ENCODE assay signal across 8 cellular contexts in genomic region chr6:12605888-12606345, GRCh38.
DNase-seq lines count a peak whose midpoint lies in the region; ATAC-seq, FAIRE-seq and TF ChIP-seq lines count a peak whose summit lies in the region.

No MANE protein-coding gene starts in this region.

- BruUV-seq in GM12878 (replicated peaks; lab: Mats Ljungman, UMichigan) = no TSS peak

- H3K36me3 ChIP-seq in GM12878 (ENCODE audit: control insufficient read depth in 2 of 2, insufficient read depth in 2 of 2, low read length in 1 of 2) = no peaks in the 10 kb centered on the region

- POLR2A ChIA-PET in RWPE1 (lab: Yijun Ruan, JAX; ENCODE audit: low non-redundant PET) (no interaction called here), GM12878 (lab: Charles Lee) (interaction anchor here (0.6 to 4.4 kb wide), 5 partner anchors 249 to 951 kb away, joined by 3 to 27 read pairs (median 5); partner anchors contain the start of gene EDN1)

- no peak overlapping the region for H3K9ac ChIP-seq in GM12878 (ENCODE audit: control insufficient read depth, insufficient read depth, low read length)

- whole genome bisulfite sequencing in GM12878 (ENCODE audit: insufficient coverage, insufficient replicate concordance, low lambda C conversion rate, missing lambda C conversion rate) = 2% methylated on average over 7 of the region's 7 CpGs

- peak overlapping the region; percentile 89 for H2AFZ ChIP-seq in GM12878 (ENCODE audit: control insufficient read depth, low read depth, low read length)

- peak; percentile 57 for FAIRE-seq in GM12878 (lab: Jason Lieb, UNC)
- peak; percentile 75 for FAIRE-seq in islet of Langerhans (lab: Jason Lieb, UNC)

- intact Hi-C loops in GM12878 (cut with micrococcal nuclease; ENCODE audit: unreplicated experiment) = loop anchor here (1.0 to 10.0 kb wide), 5 partner anchors 593 to 988 kb away; no protein-coding TSS in a partner anchor

- TF ChIP-seq POLR2A in GM12878 (IDR thresholded peaks at IDR 0.05; ENCODE audit: low read depth, low read length) = no peak

- SMC1A ChIA-PET in GM12878 (lab: Charles Lee; ENCODE audit: uncharacterized antibody, unreplicated experiment) = interaction anchor here (0.7 to 11.1 kb wide), 35 partner anchors 10 to 1030 kb away, joined by 3 to 382 read pairs (median 5); partner anchors contain the start of gene EDN1

- H4K20me1 ChIP-seq in GM12878 (ENCODE audit: control insufficient read depth, insufficient read depth) = no peaks in the 10 kb centered on the region

- peak; percentile 66 for TF ChIP-seq CTCF in LNCAP (IDR thresholded peaks at IDR 0.05)
- peak; percentile 78 for TF ChIP-seq CTCF in RWPE1 (conservative IDR thresholded peaks at IDR 0.05; ENCODE audit: low read depth)
- peak; percentile 70 to 87 (median 80); a peak in 5 of 6 replicates for TF ChIP-seq CTCF in GM12878 (IDR thresholded peaks at IDR 0.05 in 2 of 3, conservative IDR thresholded peaks at IDR 0.05 in 1 of 3; ENCODE audit: control insufficient read depth in 2 of 3, extremely low read depth in 1 of 3, insufficient read depth in 1 of 3, low read depth in 3 of 3, low read length in 3 of 3)

- RAD21 ChIA-PET in GM12878 (lab: Charles Lee; ENCODE audit: unreplicated experiment) = interaction anchor here (0.6 to 11.7 kb wide), 33 partner anchors 10 to 1489 kb away, joined by 3 to 384 read pairs (median 4); partner anchors contain the start of gene EDN1

- H3K4me3 ChIP-seq in GM08714 (ENCODE audit: low read length) = peak overlapping the region; percentile 63; the same call in 1 of the 2 replicates
- 0 out of 2 replicates have a peak overlapping the region, but pooled peaks have one; percentile 28 for H3K4me3 ChIP-seq in GM12878

- H3K4me1 ChIP-seq in GM12878 (ENCODE audit: control insufficient read depth, insufficient read depth, low read length) = peaks cover 46% of the 10 kb centered on the region

- peak; percentile 80 for TF ChIP-seq RAD21 in GM12878 (IDR thresholded peaks at IDR 0.05; ENCODE audit: insufficient read depth, low read depth, low read length)

- H3K79me2 ChIP-seq in GM12878 (ENCODE audit: control insufficient read depth, insufficient read depth, low read length) = no peaks in the 10 kb centered on the region

- no peak overlapping the region for H3K27ac ChIP-seq in RWPE1
- peak overlapping the region; percentile 41 for H3K27ac ChIP-seq in GM12878 (ENCODE audit: control insufficient read depth, insufficient read depth)

- peak; percentile 48 for ATAC-seq in GM21723 (IDR thresholded peaks at IDR 0.05; ENCODE audit: unreplicated experiment)
- ATAC-seq in GM12878 = peak; percentile 66

- H3K9me3 ChIP-seq in GM12878 (replicated peaks; ENCODE audit: control insufficient read depth, insufficient read depth, low read length) = no peaks in the 10 kb centered on the region

- DNase-seq in RWPE1 (ENCODE audit: low spot score) (peak; percentile 60), GM12878 (ENCODE audit: low read depth, low spot score) (peak; percentile 90), epidermal melanocyte (ENCODE audit: insufficient read length, low spot score) (no peak)
- peak; percentile 31 to 35 for DNase-seq in stimulated activated CD4-positive, alpha-beta T cell treated with anti-CD3 and anti-CD28 coated beads, Interleukin-2, amount 100 ng/mL, for 24 hours

- H3K27me3 ChIP-seq in GM12878 (replicated peaks in 1 of 2; ENCODE audit: control insufficient read depth in 2 of 2, insufficient read depth in 2 of 2, low read length in 1 of 2) = no peaks in the 10 kb centered on the region

- peak overlapping the region; percentile 74 for H3K4me2 ChIP-seq in GM12878 (ENCODE audit: control insufficient read depth, insufficient read depth)

- in situ Hi-C loops in GM12878 (cut with MboI) = loop anchor here (5.0 to 10.0 kb wide), 6 partner anchors 249 to 1019 kb away; partner anchors contain the start of gene HIVEP1

- TF ChIP-seq EP300 in GM12878 (IDR thresholded peaks at IDR 0.05; ENCODE audit: borderline replicate concordance in 1 of 2, control insufficient read depth in 1 of 2, low read depth in 2 of 2, low read length in 2 of 2) = peak in 1 of 2 experiments; percentile 64; a peak in 2 of 4 replicates

- CTCF ChIA-PET in RWPE1 (lab: Yijun Ruan, JAX) = interaction anchor here (0.7 to 2.9 kb wide), 4 partner anchors 9 to 316 kb away, joined by 3 to 14 read pairs (median 4); partner anchors contain the start of gene EDN1
- CTCF ChIA-PET in GM12878 (lab: Yijun Ruan, JAX) = interaction anchor here (0.5 to 12.4 kb wide), 46 partner anchors 10 to 1024 kb away, joined by 3 to 403 read pairs (median 4); partner anchors contain the start of gene EDN1

TF ChIP-seq in GM12878, 131 proteins besides CTCF, POLR2A, EP300 and RAD21 (continues in another document):
- TF ChIP-seq ASH2L (IDR thresholded peaks at IDR 0.05; ENCODE audit: borderline replicate concordance, low read depth) (no peak), BHLHE40 (IDR thresholded peaks at IDR 0.05; ENCODE audit: borderline replicate concordance in 1 of 2, low read depth in 2 of 2, low read length in 1 of 2) (peak; percentile 8 to 36; a peak in 2 of 4 replicates), RAD51 (IDR thresholded peaks at IDR 0.05) (peak; percentile 65), FOXM1 (IDR thresholded peaks at IDR 0.05; ENCODE audit: low read depth, low read length) (peak; percentile 78), ZNF217 (IDR thresholded peaks at IDR 0.05) (peak; percentile 67; the same call in 1 of the 2 replicates), PAX5 (IDR thresholded peaks at IDR 0.05; ENCODE audit: borderline replicate concordance, low read depth, low read length) (0 out of 2 replicates have a peak, but pooled peaks have one; percentile 11), LARP7 (IDR thresholded peaks at IDR 0.05) (no peak), TCF12 (IDR thresholded peaks at IDR 0.05; ENCODE audit: low read depth, low read length) (0 out of 2 replicates have a peak, but pooled peaks have one; percentile 10), ZNF274 (IDR thresholded peaks at IDR 0.05; ENCODE audit: insufficient read depth, insufficient read length) (no peak), ZBTB40 (IDR thresholded peaks at IDR 0.05; ENCODE audit: borderline replicate concordance) (no peak), SMC3 (IDR thresholded peaks at IDR 0.05; ENCODE audit: borderline replicate concordance, low read length) (peak; percentile 83), RFX5 (IDR thresholded peaks at IDR 0.05; ENCODE audit: low read depth, low read length) (no peak), CHD2 (IDR thresholded peaks at IDR 0.05; ENCODE audit: borderline replicate concordance, low read depth, low read length) (peak; percentile 58; the same call in 1 of the 2 replicates), RELB (IDR thresholded peaks at IDR 0.05; ENCODE audit: low read depth) (peak; percentile 91), PKNOX1 (IDR thresholded peaks at IDR 0.05) (0 out of 2 replicates have a peak, but pooled peaks have one; percentile 4), TBL1XR1 (IDR thresholded peaks at IDR 0.05; ENCODE audit: low read depth, low read length) (peak; percentile 40; the same call in 1 of the 2 replicates), EED (IDR thresholded peaks at IDR 0.05; ENCODE audit: low read depth) (peak; percentile 80)
